Comparison of ENCODE assay signal across 1 cellular context in genomic region chr9:12680757-12681156, GRCh38.
TF ChIP-seq lines count a peak whose summit lies in the region.

No MANE protein-coding gene starts in this region.

TF ChIP-seq in GM23338, 12 proteins besides CTCF, POLR2A, EP300 and RAD21 (continued from another document):
- TF ChIP-seq ZNF462 (CRISPR knock-in tag; IDR thresholded peaks at IDR 0.05) (no peak), EZH2 (IDR thresholded peaks at IDR 0.05; ENCODE audit: low read depth, unreplicated experiment) (no peak), CREB1 (CRISPR knock-in tag; IDR thresholded peaks at IDR 0.05; ENCODE audit: low read depth) (no peak), ZNF114 (CRISPR knock-in tag; IDR thresholded peaks at IDR 0.05) (no peak)
TF ChIP-seq in GM23338: peak in this region for 0.
